Comparison of ENCODE assay signal across 20 cellular contexts in the genomic region with DNA sequence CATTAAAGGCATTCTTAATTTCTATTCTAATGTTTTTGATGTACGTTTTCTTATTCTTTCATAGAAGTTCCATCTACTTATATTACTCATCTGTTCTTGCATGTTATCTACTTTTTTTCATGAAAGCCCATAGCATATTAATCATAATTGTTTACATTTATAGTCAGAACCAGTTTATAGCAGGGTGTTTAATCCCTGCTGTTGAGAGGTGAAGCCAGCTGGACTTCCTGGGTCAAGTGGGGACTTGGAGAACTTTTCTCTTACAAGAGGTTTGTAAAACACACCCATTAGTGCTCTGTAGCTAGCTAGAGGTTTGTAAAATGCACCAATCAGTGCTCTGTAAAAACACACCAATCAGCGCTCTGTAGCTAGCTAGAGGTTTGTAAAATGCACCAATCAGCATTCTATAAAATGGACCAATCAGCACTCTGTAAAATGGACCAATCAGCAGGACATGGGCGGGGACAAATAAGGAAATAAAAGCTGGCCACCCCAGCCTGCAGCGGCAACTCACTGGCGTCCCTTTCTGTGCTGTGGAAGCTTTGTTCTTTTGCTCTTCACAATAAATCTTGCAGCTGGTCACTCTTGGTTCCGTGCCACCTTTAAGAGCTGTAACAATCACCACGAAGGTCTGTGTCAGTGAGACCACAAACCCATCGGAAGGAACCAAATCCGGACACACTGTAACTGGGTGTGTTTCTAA.
DNase-seq lines count a peak whose midpoint lies in the region; ATAC-seq and TF ChIP-seq lines count a peak whose summit lies in the region.
"Had no signal": no experiment of that assay in that cellular context is flagged by ENCODE, and none has a peak within 500 bp of the region (broad histone marks: within the 10 kb centered on the region; RNA-seq: fewer than 3 reads in every experiment).

No MANE protein-coding gene starts in this region.

- no peak overlapping the region; the same call in 1 of the 2 replicates for H3K27ac Mint-ChIP-seq in WTC11
- H3K27ac Mint-ChIP-seq: IgD-negative memory B cell had no signal

- TF ChIP-seq CTCF in WTC11 (IDR thresholded peaks at IDR 0.05) (no peak), testis (IDR thresholded peaks at IDR 0.05) (no peak)

- no peak overlapping the region for H3K4me3 ChIP-seq in testis
- H3K4me3 ChIP-seq: BLaER1, GM12878, SJSA1 had no signal

- H3K9me3 Mint-ChIP-seq in WTC11, result peaks cover 21% of the 10 kb centered on the region

- CTCF ChIA-PET in WTC11 (lab: Charles Lee), result no interaction called here

- H3K27me3 ChIP-seq in testis, result no peaks in the 10 kb centered on the region
- H3K27me3 ChIP-seq: BLaER1, SJSA1 had no signal

- H3K9me3 ChIP-seq in testis, result no peaks in the 10 kb centered on the region
- H3K9me3 ChIP-seq: SJSA1 had no signal

- no peak overlapping the region for H3K27ac ChIP-seq in testis
- H3K27ac ChIP-seq: 22Rv1, BLaER1, SJSA1 had no signal

- H3K4me1 Mint-ChIP-seq in WTC11, result no peaks in the 10 kb centered on the region
- H3K4me1 Mint-ChIP-seq: IgD-negative memory B cell had no signal

- peaks cover 6% of the 10 kb centered on the region for H3K36me3 Mint-ChIP-seq in WTC11
- H3K36me3 Mint-ChIP-seq: IgD-negative memory B cell had no signal

- ATAC-seq in WTC11 (no peak), esophagus mucosa (peak; percentile 70), GM19467 (IDR thresholded peaks at IDR 0.05; ENCODE audit: unreplicated experiment) (no peak), HG03442 (IDR thresholded peaks at IDR 0.05; ENCODE audit: unreplicated experiment) (no peak)
- ATAC-seq: GM12878 had no signal

- H3K4me1 ChIP-seq in testis, result no peaks in the 10 kb centered on the region
- H3K4me1 ChIP-seq: BLaER1 had no signal

- DNase-seq in NCI-H510A treated with DMSO at 0.1 percent for 48 hours (lab: John Stamatoyannopoulos, UW) (peak; percentile 4), NCI-H510A (lab: John Stamatoyannopoulos, UW) (no peak), WTC11 (ENCODE audit: low spot score) (no peak), testis (peak; percentile 27), NCI-H446 treated with DMSO at 0.1 percent for 48 hours (lab: John Stamatoyannopoulos, UW) (no peak)
- DNase-seq: GDM1; NCI-H1436; NCI-H2029 treated with DMSO at 0.1 percent for 48 hours; NCI-H2171 treated with DMSO at 0.1 percent for 48 hours; NCI-H526; NK-92 treated with Interleukin-12 subunit alpha and Interleukin-12 subunit beta, amount 100 ng/mL, for 24 hours; SW 1271 had no signal

- no peaks in the 10 kb centered on the region for H3K27me3 Mint-ChIP-seq in WTC11 (ENCODE audit: low read depth)
- H3K27me3 Mint-ChIP-seq: IgD-negative memory B cell had no signal

- 73 to 84% methylated on average over 9 of the region's 9 CpGs for WGBS in testis, 2 donors

- H3K36me3 ChIP-seq in testis (ENCODE audit: low read depth, missing control alignments), result no peaks in the 10 kb centered on the region
- H3K36me3 ChIP-seq: SJSA1 had no signal

- H3K4me3 Mint-ChIP-seq in WTC11, result no peak overlapping the region
- H3K4me3 Mint-ChIP-seq: IgD-negative memory B cell had no signal

- POLR2A ChIA-PET in WTC11 (lab: Charles Lee), result no interaction called here

- intact Hi-C loops in testis (cut with DNase I; ENCODE audit: low total_unique reads), result no loop called here

- no peak for TF ChIP-seq POLR2A in testis (IDR thresholded peaks at IDR 0.05)

TF ChIP-seq in WTC11, 78 proteins besides CTCF, POLR2A, EP300 and RAD21:
- TF ChIP-seq NFYB (CRISPR knock-in tag; conservative IDR thresholded peaks at IDR 0.05; ENCODE audit: low read depth), result peak; percentile 25; the same call in 1 of the 2 replicates
- TF ChIP-seq GTF2I (CRISPR knock-in tag; conservative IDR thresholded peaks at IDR 0.05), result no peak

Comparison
In these comparisons a context has a peak if more than half of its experiments do, and no peak if none do; other contexts are left out.
1. DNase-seq: peak in NCI-H510A treated with DMSO at 0.1 percent for 48 hours (single experiment) and testis (single experiment); none in NCI-H510A (single experiment), WTC11 (single experiment) and NCI-H446 treated with DMSO at 0.1 percent for 48 hours (single experiment).